ENCODE assay signal across 9 cellular contexts in the genomic region with DNA sequence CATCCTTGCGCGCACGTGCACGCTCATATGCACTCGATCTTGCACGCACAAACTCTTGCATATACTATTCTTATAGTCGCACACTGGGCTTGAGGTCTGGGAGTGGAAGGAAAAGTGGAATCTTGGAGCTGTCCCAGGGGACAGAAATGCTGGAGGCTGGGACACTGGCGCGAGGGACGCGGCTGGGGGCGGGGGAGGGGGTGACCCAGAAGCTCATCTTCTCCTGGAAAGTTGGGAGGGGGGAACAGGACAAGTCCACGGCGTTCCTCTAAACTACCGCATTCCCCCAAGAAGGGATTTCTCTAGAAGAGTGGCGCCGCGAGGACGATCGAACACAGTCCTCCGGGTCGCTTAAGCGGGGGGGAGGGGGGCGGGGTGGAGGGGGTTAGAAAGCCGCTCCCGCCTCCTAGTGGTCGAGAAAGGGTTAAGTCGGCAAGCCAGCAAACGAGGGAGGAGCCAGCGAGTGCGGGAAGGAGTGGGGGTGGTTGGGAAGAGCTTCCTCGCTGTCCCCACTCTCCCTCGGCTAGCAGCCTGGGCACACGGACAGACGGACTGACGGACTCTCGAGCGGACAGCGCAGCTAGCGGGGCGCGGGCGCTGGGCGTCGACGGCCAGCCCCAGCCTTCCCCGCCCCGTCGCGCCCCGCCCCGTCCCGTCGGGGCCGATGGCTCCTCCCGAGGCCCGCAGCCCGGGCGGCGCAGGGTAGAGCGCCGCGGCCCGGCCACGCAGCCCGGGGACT. TPM values are rescaled to one million over a fixed set of nuclear protein-coding genes. Genes with fewer than 3 reads are reported as not detected.
A peak's percentile ranks its signal among the peaks of the same experiment; 100 is the strongest.
DNase-seq lines count a peak whose midpoint lies in the region; ATAC-seq and TF ChIP-seq lines count a peak whose summit lies in the region.
"Had no signal": no experiment of that assay in that cellular context is flagged by ENCODE, and none has a peak within 500 bp of the region (broad histone marks: within the 10 kb centered on the region; RNA-seq: fewer than 3 reads in every experiment).

A gene (plus strand): TSS at position 512 of the 739 bp plus-strand sequence. CDS start 338 bp downstream, outside the sequence.

- H3K27ac Mint-ChIP-seq in activated naive CD4-positive, alpha-beta T cell treated with anti-CD3 and anti-CD28 coated beads, Interleukin-2, amount 10 ng/mL, durations not matched to agents 7 days and 5 days: no peak within 1 kb of the TSS

- peaks cover 24% of the 10 kb centered on the region for H3K4me1 ChIP-seq in PC-3 (ENCODE audit: insufficient read depth, low read length)
- peaks cover 4 to 42% (median 35%) of the 10 kb centered on the region in 9 donors for H3K4me1 ChIP-seq in heart right ventricle
- H3K4me1 ChIP-seq in psoas muscle: peaks cover 19% of the 10 kb centered on the region

- BruUV-seq in PC-3 (replicated peaks; lab: Mats Ljungman, UMichigan): no TSS peak

- peaks cover 38% of the 10 kb centered on the region for H3K4me1 Mint-ChIP-seq in activated naive CD4-positive, alpha-beta T cell treated with anti-CD3 and anti-CD28 coated beads, Interleukin-2, amount 10 ng/mL, durations not matched to agents 7 days and 5 days

- TF ChIP-seq CTCF in GM12874 (IDR thresholded peaks at IDR 0.05; ENCODE audit: insufficient read depth, low read depth, low read length) (peak; percentile 64), PC-3 (conservative IDR thresholded peaks at IDR 0.05; ENCODE audit: low read depth, low read length) (peak; percentile 33; the same call in 1 of the 2 replicates), heart right ventricle (IDR thresholded peaks at IDR 0.05) (peak in 5 of 9 donors; percentile 10 to 39 (median 20)), psoas muscle (IDR thresholded peaks at IDR 0.05) (no peak)

- H3K9me3 ChIP-seq in PC-3 (ENCODE audit: low read length) (no peaks in the 10 kb centered on the region), heart right ventricle (no peaks in the 10 kb centered on the region), psoas muscle (no peaks in the 10 kb centered on the region)

- H3K36me3 ChIP-seq in PC-3 (ENCODE audit: low read depth, low read length) (no peaks in the 10 kb centered on the region), heart right ventricle (no peaks in the 10 kb centered on the region), psoas muscle (ENCODE audit: insufficient read depth in 1 of 2, low read depth in 1 of 2) (no peaks in the 10 kb centered on the region)

- H3K27me3 Mint-ChIP-seq in activated naive CD4-positive, alpha-beta T cell treated with anti-CD3 and anti-CD28 coated beads, Interleukin-2, amount 10 ng/mL, durations not matched to agents 7 days and 5 days: peaks cover 86% of the 10 kb centered on the region

- no peaks in the 10 kb centered on the region for H3K9me3 Mint-ChIP-seq in activated naive CD4-positive, alpha-beta T cell treated with anti-CD3 and anti-CD28 coated beads, Interleukin-2, amount 10 ng/mL, durations not matched to agents 7 days and 5 days

- H3K9me2 ChIP-seq in PC-3 (replicated peaks; ENCODE audit: low read length): no peaks in the 10 kb centered on the region

- ATAC-seq in PC-3: peak; percentile 36
- ATAC-seq in heart right ventricle: peak; percentile 2 to 43 (median 19)
- no peak for ATAC-seq in psoas muscle
- ATAC-seq in GM18858 (IDR thresholded peaks at IDR 0.05; ENCODE audit: unreplicated experiment): no peak
- no peak for ATAC-seq in GM21381 (IDR thresholded peaks at IDR 0.05; ENCODE audit: unreplicated experiment)

- no peaks in the 10 kb centered on the region for H3K79me2 ChIP-seq in PC-3 (ENCODE audit: low read length)

- WGBS in heart right ventricle, 2 donors: 0% methylated on average over 45 to 66 of the region's 66 CpGs
- WGBS in psoas muscle, 3 donors: 0 to 1% (median 0%) methylated on average over 31 to 66 of the region's 66 CpGs

- no peaks in the 10 kb centered on the region for H3K36me3 Mint-ChIP-seq in activated naive CD4-positive, alpha-beta T cell treated with anti-CD3 and anti-CD28 coated beads, Interleukin-2, amount 10 ng/mL, durations not matched to agents 7 days and 5 days

- H3K27ac ChIP-seq in PC-3 (ENCODE audit: low read length) (no peak within 1 kb of the TSS), heart right ventricle (peak within 1 kb of the TSS in 2 of 10 donors; percentile 9 to 16), psoas muscle (no peak within 1 kb of the TSS)

- H4K20me1 ChIP-seq in PC-3 (ENCODE audit: low read length): no peaks in the 10 kb centered on the region

- POLR2A ChIA-PET in PC-3 (lab: Charles Lee; ENCODE audit: unreplicated experiment): no interaction called here

- peak within 1 kb of the TSS; percentile 58 for H3K4me3 ChIP-seq in PC-3 (ENCODE audit: low read length)
- peak within 1 kb of the TSS; percentile 11 to 57 (median 50) for H3K4me3 ChIP-seq in heart right ventricle
- peak within 1 kb of the TSS; percentile 60 for H3K4me3 ChIP-seq in psoas muscle

- intact Hi-C loops in PC-3 (cut with micrococcal nuclease) (no loop called here), heart right ventricle (cut with DNase I) (loop anchor here in 1 of 10 donors (10.0 kb wide), 1 partner anchor 1055 kb away; no protein-coding TSS in a partner anchor), psoas muscle (cut with DNase I) (loop anchor here in 1 of 2 donors (5.0 kb wide), 1 partner anchor 113 kb away; no protein-coding TSS in a partner anchor)

- H3F3A ChIP-seq in PC-3 (ENCODE audit: low read length, unreplicated experiment): no peaks in the 10 kb centered on the region

- peak within 1 kb of the TSS; percentile 78 for H3K4me3 Mint-ChIP-seq in activated naive CD4-positive, alpha-beta T cell treated with anti-CD3 and anti-CD28 coated beads, Interleukin-2, amount 10 ng/mL, durations not matched to agents 7 days and 5 days

- CTCF ChIA-PET in PC-3 (lab: Charles Lee): interaction anchor here (0.7 kb wide), 2 partner anchors 19 to 116 kb away, joined by 3 to 4 read pairs; no protein-coding TSS in a partner anchor
- CTCF ChIA-PET in activated naive CD4-positive, alpha-beta T cell treated with anti-CD3 and anti-CD28 coated beads, Interleukin-2, amount 10 ng/mL, durations not matched to agents 7 days and 5 days (lab: Charles Lee): interaction anchor here (0.6 to 6.7 kb wide), 18 partner anchors 9 to 244 kb away, joined by 3 to 108 read pairs (median 4); no protein-coding TSS in a partner anchor

- peak within 1 kb of the TSS; percentile 90 for H2AFZ ChIP-seq in PC-3 (ENCODE audit: low read length)

- H3K27me3 ChIP-seq in PC-3 (ENCODE audit: low read length): peaks cover 13% of the 10 kb centered on the region
- H3K27me3 ChIP-seq in heart right ventricle: peaks cover 13 to 76% (median 50%) of the 10 kb centered on the region in 7 donors
- H3K27me3 ChIP-seq in psoas muscle (ENCODE audit: insufficient read depth in 3 of 3, low read length in 2 of 3): peaks cover 0 to 43% (median 23%) of the 10 kb centered on the region in 3 donors

- DNase-seq in HT-29 (ENCODE audit: low spot score) (peak; percentile 61), PC-3 (peak; percentile 72), heart right ventricle (peak; percentile 49 to 62), psoas muscle (peak; percentile 45 to 71)
- peak; percentile 65 for DNase-seq in activated naive CD4-positive, alpha-beta T cell treated with anti-CD3 and anti-CD28 coated beads, Interleukin-2, amount 10 ng/mL, durations not matched to agents 7 days and 5 days

- H3K4me2 ChIP-seq in PC-3 (ENCODE audit: low read length): peak within 1 kb of the TSS; percentile 77

- no peak within 1 kb of the TSS for H3K9ac ChIP-seq in PC-3 (ENCODE audit: low read length)

RNA-seq across cellular contexts. Expression of the gene that starts here (rescaled TPM):
- 0.79 and 1.1 TPM in 2 replicates for total RNA-seq in HT-29 (2014; rRNA removed; shearing (Covaris generic))
- 3.5 and 6.5 TPM in 2 replicates for total RNA-seq in PC-3 (2014; rRNA removed)
- 1 to 10 TPM in 3 of 10 donors, under 1 TPM in 7; 0.33 to 1.5 (median 0.87) TPM for total RNA-seq in heart right ventricle
- polyA plus RNA-seq in heart right ventricle: 1 to 10 TPM in 1 of 2 donors, under 1 TPM in 1; 0.88 to 1.3 TPM
- 1 to 10 TPM in 1 of 4 donors, under 1 TPM in 3; 0.77 to 1.1 (median 0.84) TPM for total RNA-seq in psoas muscle
- polyA plus RNA-seq in psoas muscle: under 1 TPM; 0.44 to 0.61 (median 0.49) TPM
- total RNA-seq: dermis microvascular lymphatic vessel endothelial cell had no signal

Comparison
In these comparisons a context has a peak if more than half of its experiments do, and no peak if none do; other contexts are left out.
1. ATAC-seq: peak in PC-3 (single experiment) and heart right ventricle (8 of 8); none in psoas muscle (0 of 4), GM18858 (single experiment) and GM21381 (single experiment).
2. Peak in every context shown above with its lines, with median percentiles within 50 percentile points of each other: DNase-seq and H3K4me3 ChIP-seq.